ENCODE assay signal across 8 cellular contexts in genomic region chr12:104462931-104463339, GRCh38. TPM values are rescaled to one million over a fixed set of nuclear protein-coding genes. Genes with fewer than 3 reads are reported as not detected.
DNase-seq lines count a peak whose midpoint lies in the region; ATAC-seq and TF ChIP-seq lines count a peak whose summit lies in the region.

No MANE protein-coding gene starts in this region.

- POLR2A ChIA-PET in GM10248 (lab: Yijun Ruan, JAX) = no interaction called here

- ATAC-seq in GM21526 (IDR thresholded peaks at IDR 0.05; ENCODE audit: low FRiP score, unreplicated experiment) = peak; percentile 42

- no peaks in the 10 kb centered on the region for H3K27me3 ChIP-seq in vagina

- TF ChIP-seq POLR2A in NB4 (IDR thresholded peaks at IDR 0.05; ENCODE audit: extremely low read depth, insufficient read length) (peak; percentile 14), vagina (IDR thresholded peaks at IDR 0.05) (no peak)

- peak; percentile 60 for DNase-seq in GM10248 (ENCODE audit: extremely low spot score)
- DNase-seq in NB4 (ENCODE audit: low read depth) = peak; percentile 90
- DNase-seq in choroid plexus epithelial cell (ENCODE audit: low read depth) = peak; percentile 33
- no peak for DNase-seq in vagina (ENCODE audit: extremely low spot score in 2 of 2)
- no peak for DNase-seq in D341Med (ENCODE audit: low spot score)
- no peak for DNase-seq in stimulated activated CD4-positive, alpha-beta T cell treated with anti-CD3 and anti-CD28 coated beads, Interleukin-12 subunit alpha, Interleukin-12 subunit beta, amount 100 ng/mL, for 4 hours
- no peak for DNase-seq in NK-92 (lab: John Stamatoyannopoulos, UW; ENCODE audit: unreplicated experiment)

- peaks cover 18% of the 10 kb centered on the region for H3K4me1 ChIP-seq in vagina

- H3K36me3 ChIP-seq in vagina = no peaks in the 10 kb centered on the region

- H3K9me3 ChIP-seq in vagina = no peaks in the 10 kb centered on the region

- intact Hi-C loops in vagina (cut with DNase I) = loop anchor here (10.0 kb wide), 1 partner anchor 142 kb away; no protein-coding TSS in a partner anchor

- peak overlapping the region; percentile 25 for H3K4me3 ChIP-seq in NB4 (ENCODE audit: low read depth, low read length)
- H3K4me3 ChIP-seq in choroid plexus epithelial cell (ENCODE audit: low read depth, low read length) = no peak overlapping the region
- H3K4me3 ChIP-seq in vagina = no peak overlapping the region

- peak overlapping the region; percentile 9 for H3K27ac ChIP-seq in vagina

- TF ChIP-seq CTCF in GM10248 (IDR thresholded peaks at IDR 0.05; ENCODE audit: control extremely low read depth, extremely low read depth, low read depth, missing control alignments) (no peak), NB4 (IDR thresholded peaks at IDR 0.05; ENCODE audit: low read depth, low read length) (no peak), choroid plexus epithelial cell (conservative IDR thresholded peaks at IDR 0.05; ENCODE audit: low read depth, low read length) (no peak), vagina (IDR thresholded peaks at IDR 0.05) (no peak)

- CTCF ChIA-PET in GM10248 (lab: Yijun Ruan, JAX) = interaction anchor here (0.6 kb wide), 1 partner anchor 25 kb away, joined by 3 read pairs; no protein-coding TSS in a partner anchor

RNA-seq across cellular contexts. Expression of gene CHST11, which starts 6.2 kb away (rescaled TPM):
- total RNA-seq in vagina = 40.0 TPM

Comparison
In these comparisons a context has a peak if more than half of its experiments do, and no peak if none do; other contexts are left out.
1. DNase-seq: peak in GM10248 (single experiment), NB4 (single experiment) and choroid plexus epithelial cell (single experiment); none in vagina (0 of 2), D341Med (single experiment), stimulated activated CD4-positive, alpha-beta T cell treated with anti-CD3 and anti-CD28 coated beads, Interleukin-12 subunit alpha, Interleukin-12 subunit beta, amount 100 ng/mL, for 4 hours (single experiment) and NK-92 (single experiment).